In the genomic region with DNA sequence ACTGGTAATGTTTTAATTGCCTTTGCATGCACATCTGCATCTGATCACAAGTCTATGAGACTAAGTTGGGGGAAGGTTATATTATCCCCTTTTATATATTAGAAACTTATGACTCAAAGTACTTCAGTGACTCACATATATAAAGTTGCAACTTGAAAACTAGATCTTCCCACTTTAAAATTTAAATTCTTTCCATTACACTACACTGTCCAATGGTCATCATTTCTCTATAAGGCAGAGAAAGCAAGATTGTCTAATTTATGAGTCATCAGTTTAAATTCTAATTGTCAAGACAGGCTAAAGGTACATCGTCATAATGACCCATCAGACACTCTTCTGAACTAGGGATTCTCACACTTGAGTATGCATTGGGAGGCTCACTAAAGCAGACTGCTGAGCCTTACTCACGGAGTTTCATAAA, we compare ENCODE assay signal across 1 cellular context.
TF ChIP-seq lines count a peak whose summit lies in the region.

No MANE protein-coding gene starts in this region.

TF ChIP-seq in SK-N-SH, 30 proteins besides CTCF, POLR2A, EP300 and RAD21:
- TF ChIP-seq, protein P1, sequence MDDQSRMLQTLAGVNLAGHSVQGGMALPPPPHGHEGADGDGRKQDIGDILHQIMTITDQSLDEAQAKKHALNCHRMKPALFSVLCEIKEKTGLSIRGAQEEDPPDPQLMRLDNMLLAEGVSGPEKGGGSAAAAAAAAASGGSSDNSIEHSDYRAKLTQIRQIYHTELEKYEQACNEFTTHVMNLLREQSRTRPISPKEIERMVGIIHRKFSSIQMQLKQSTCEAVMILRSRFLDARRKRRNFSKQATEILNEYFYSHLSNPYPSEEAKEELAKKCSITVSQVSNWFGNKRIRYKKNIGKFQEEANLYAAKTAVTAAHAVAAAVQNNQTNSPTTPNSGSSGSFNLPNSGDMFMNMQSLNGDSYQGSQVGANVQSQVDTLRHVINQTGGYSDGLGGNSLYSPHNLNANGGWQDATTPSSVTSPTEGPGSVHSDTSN (IDR thresholded peaks at IDR 0.05) = peak; percentile 31; the same call in 1 of the 2 replicates
- TF ChIP-seq JUND (IDR thresholded peaks at IDR 0.05) = peak; percentile 37
- TF ChIP-seq, protein P2, sequence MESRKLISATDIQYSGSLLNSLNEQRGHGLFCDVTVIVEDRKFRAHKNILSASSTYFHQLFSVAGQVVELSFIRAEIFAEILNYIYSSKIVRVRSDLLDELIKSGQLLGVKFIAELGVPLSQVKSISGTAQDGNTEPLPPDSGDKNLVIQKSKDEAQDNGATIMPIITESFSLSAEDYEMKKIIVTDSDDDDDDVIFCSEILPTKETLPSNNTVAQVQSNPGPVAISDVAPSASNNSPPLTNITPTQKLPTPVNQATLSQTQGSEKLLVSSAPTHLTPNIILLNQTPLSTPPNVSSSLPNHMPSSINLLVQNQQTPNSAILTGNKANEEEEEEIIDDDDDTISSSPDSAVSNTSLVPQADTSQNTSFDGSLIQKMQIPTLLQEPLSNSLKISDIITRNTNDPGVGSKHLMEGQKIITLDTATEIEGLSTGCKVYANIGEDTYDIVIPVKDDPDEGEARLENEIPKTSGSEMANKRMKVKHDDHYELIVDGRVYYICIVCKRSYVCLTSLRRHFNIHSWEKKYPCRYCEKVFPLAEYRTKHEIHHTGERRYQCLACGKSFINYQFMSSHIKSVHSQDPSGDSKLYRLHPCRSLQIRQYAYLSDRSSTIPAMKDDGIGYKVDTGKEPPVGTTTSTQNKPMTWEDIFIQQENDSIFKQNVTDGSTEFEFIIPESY (IDR thresholded peaks at IDR 0.05; ENCODE audit: borderline replicate concordance, low read depth) = no peak
- peak; percentile 62 for TF ChIP-seq TCF12 (IDR thresholded peaks at IDR 0.05)
- TF ChIP-seq FOSL2 (IDR thresholded peaks at IDR 0.05; ENCODE audit: borderline replicate concordance, low read depth) = peak; percentile 41; the same call in 1 of the 2 replicates
